In the genomic region with DNA sequence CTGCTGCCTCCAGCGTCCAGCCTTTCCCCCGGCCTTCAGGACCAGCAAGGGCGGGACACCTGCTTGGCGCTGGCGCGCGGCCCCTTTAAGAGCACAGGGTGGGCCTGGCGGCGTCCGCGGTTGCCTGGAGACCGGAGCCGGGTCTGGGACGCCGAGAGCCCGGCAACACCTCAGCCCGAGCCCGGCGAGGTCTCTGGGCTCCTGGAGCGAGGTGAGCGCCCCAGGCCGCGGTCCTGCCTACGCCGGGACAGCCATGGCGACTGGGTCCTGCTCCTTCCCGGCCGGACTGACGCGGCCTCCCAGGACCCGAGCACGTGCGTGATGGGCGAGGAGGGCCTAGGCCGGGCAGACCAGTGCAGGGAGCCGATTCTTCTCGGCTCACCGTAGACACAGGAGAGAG, we compare ENCODE assay signal across 9 cellular contexts. TPM values are rescaled to one million over a fixed set of nuclear protein-coding genes. Genes with fewer than 3 reads are reported as not detected.
A peak's percentile ranks its signal among the peaks of the same experiment; 100 is the strongest.
DNase-seq lines count a peak whose midpoint lies in the region; ATAC-seq, FAIRE-seq and TF ChIP-seq lines count a peak whose summit lies in the region.
"Not testable (repeated sequence)": the region's sequence is repeated elsewhere in the genome, so short reads cannot be mapped to it uniquely, and the experiment has no call there.
"Had no signal": no experiment of that assay in that cellular context is flagged by ENCODE, and none has a peak within 500 bp of the region (broad histone marks: within the 10 kb centered on the region; RNA-seq: fewer than 3 reads in every experiment).

A gene (plus strand): TSS at position 140 of the 400 bp plus-strand sequence. CDS start 3,575 bp downstream, outside the sequence.

- H2BK20ac ChIP-seq in H1 (ENCODE audit: low read length): not testable (repeated sequence)

- not testable (repeated sequence) for H2AK5ac ChIP-seq in H1 (ENCODE audit: low read depth, low read length); neuronal stem cell (ENCODE audit: low read depth, low read length)

- not testable (repeated sequence) for H3K9ac ChIP-seq in DND-41 (ENCODE audit: low read depth, low read length); HUES64 (ENCODE audit: low read depth, low read length); H1 (replicated peaks in 1 of 4; ENCODE audit: extremely low read depth in 1 of 4, low read depth in 3 of 4, low read length in 3 of 4); neuronal stem cell (ENCODE audit: low read depth, low read length, poor library complexity)

- intact Hi-C loops in heart right ventricle (cut with DNase I); left lung (cut with DNase I); testis (cut with DNase I; ENCODE audit: low total_unique reads): not testable (repeated sequence)

- CTCF ChIA-PET in activated CD8-positive, alpha-beta T cell treated with anti-CD3 and anti-CD28 coated beads, Interleukin-2, amount 10 ng/mL, durations not matched to agents 7 days and 5 days (lab: Charles Lee); H1 (lab: Charles Lee; ENCODE audit: partially characterized antibody): not testable (repeated sequence)

- not testable (repeated sequence) for H2BK5ac ChIP-seq in H1 (ENCODE audit: low read depth, low read length); neuronal stem cell (ENCODE audit: low read length)

- H3K4me3 Mint-ChIP-seq in activated CD8-positive, alpha-beta T cell treated with anti-CD3 and anti-CD28 coated beads, Interleukin-2, amount 10 ng/mL, durations not matched to agents 7 days and 5 days: not testable (repeated sequence)

- TF ChIP-seq CTCF in DND-41 (IDR thresholded peaks at IDR 0.05; ENCODE audit: borderline replicate concordance, extremely low read depth, low read length, poor library complexity, severe bottlenecking); H1 (IDR thresholded peaks at IDR 0.05; ENCODE audit: control extremely low read depth in 1 of 3, insufficient read depth in 1 of 3, low read depth in 1 of 3, low read length in 3 of 3); heart right ventricle (IDR thresholded peaks at IDR 0.05); left lung (IDR thresholded peaks at IDR 0.05); testis (IDR thresholded peaks at IDR 0.05): not testable (repeated sequence)

- H3K4me3 ChIP-seq in DND-41 (ENCODE audit: low read depth in 1 of 2, low read length in 2 of 2); left lung; neuronal stem cell (ENCODE audit: low read length in 2 of 2): not testable (repeated sequence)
- H3K4me3 ChIP-seq in HUES64 (ENCODE audit: low read length): peak within 1 kb of the TSS; percentile 45
- peak within 1 kb of the TSS in 2 of 4 experiments; percentile 25 to 49; a peak in 3 of 8 replicates for H3K4me3 ChIP-seq in H1 (ENCODE audit: extremely low read depth in 1 of 4, insufficient read depth in 2 of 4, low read depth in 3 of 4, low read length in 4 of 4)
- H3K4me3 ChIP-seq in heart right ventricle: peak within 1 kb of the TSS in 2 of 10 donors; percentile 22 to 33
- peak within 1 kb of the TSS in 1 of 2 donors; percentile 26 for H3K4me3 ChIP-seq in testis

- H2BK120ac ChIP-seq in H1 (replicated peaks; ENCODE audit: low read depth, low read length); neuronal stem cell (ENCODE audit: low read depth, low read length): not testable (repeated sequence)

- not testable (repeated sequence) for H2BK15ac ChIP-seq in H1 (ENCODE audit: low read length); neuronal stem cell (ENCODE audit: low read length)

- not testable (repeated sequence) for H3K23me2 ChIP-seq in H1 (ENCODE audit: low read depth, low read length)

- not testable (repeated sequence) for H3K18ac ChIP-seq in H1 (ENCODE audit: extremely low read depth, low read length); neuronal stem cell (ENCODE audit: low read length)

- WGBS in HUES64: 0% methylated on average over 17 of the region's 38 CpGs
- WGBS in H1 (ENCODE audit: extremely low coverage in 1 of 2, insufficient coverage in 1 of 2, insufficient read length in 1 of 2, insufficient replicate concordance in 2 of 2, low coverage in 1 of 2, low lambda C conversion rate in 2 of 2, missing lambda C conversion rate in 1 of 2), 2 experiments: 47% methylated on average over 2 of the region's 38 CpGs; no CpG with 5 or more reads in 1 of the 2 experiments
- 4 to 5% methylated on average over 13 to 22 of the region's 38 CpGs for WGBS in heart right ventricle, 2 donors
- no CpG with 5 or more reads among the region's 38 CpGs for WGBS in neuronal stem cell (ENCODE audit: extremely low coverage in 2 of 2, insufficient read length in 2 of 2, insufficient replicate concordance in 1 of 2), 2 donors
- WGBS in testis, 2 donors: 18% methylated on average over 13 of the region's 38 CpGs; no CpG with 5 or more reads in 1 of the 2 donors

- not testable (repeated sequence) for TF ChIP-seq POLR2A in H1 (IDR thresholded peaks at IDR 0.05; ENCODE audit: control extremely low read depth in 1 of 2, low read depth in 2 of 2, low read length in 2 of 2); testis (IDR thresholded peaks at IDR 0.05)

- H3K4me1 ChIP-seq in DND-41 (ENCODE audit: insufficient read depth, low read length); HUES64 (ENCODE audit: insufficient read depth, low read length); H1 (replicated peaks in 1 of 4; ENCODE audit: control insufficient read depth in 3 of 4, insufficient read depth in 4 of 4, low read length in 3 of 4); heart right ventricle; left lung; neuronal stem cell (ENCODE audit: control insufficient read depth in 2 of 2, insufficient read depth in 1 of 2, low read depth in 1 of 2, low read length in 2 of 2); testis: not testable (repeated sequence)

- H3K36me3 Mint-ChIP-seq in activated CD8-positive, alpha-beta T cell treated with anti-CD3 and anti-CD28 coated beads, Interleukin-2, amount 10 ng/mL, durations not matched to agents 7 days and 5 days (ENCODE audit: low read depth): not testable (repeated sequence)

- not testable (repeated sequence) for H3K27me3 ChIP-seq in DND-41 (ENCODE audit: insufficient read depth, low read length, poor library complexity); HUES64 (ENCODE audit: insufficient read depth, low read length); H1 (replicated peaks in 1 of 4; ENCODE audit: control insufficient read depth in 3 of 4, extremely low read depth in 1 of 4, insufficient read depth in 3 of 4, low read length in 3 of 4); heart right ventricle; left lung; neuronal stem cell (ENCODE audit: control insufficient read depth in 3 of 3, insufficient read depth in 3 of 3, low read depth in 1 of 3, low read length in 3 of 3); testis

- H3K4ac ChIP-seq in H1 (replicated peaks; ENCODE audit: insufficient read length, low read depth, low read length); neuronal stem cell (ENCODE audit: low read length): not testable (repeated sequence)

- not testable (repeated sequence) for H4K91ac ChIP-seq in H1 (replicated peaks; ENCODE audit: insufficient read length, low read length); neuronal stem cell (ENCODE audit: low read depth, low read length, poor library complexity)

- H3K27me3 Mint-ChIP-seq in activated CD8-positive, alpha-beta T cell treated with anti-CD3 and anti-CD28 coated beads, Interleukin-2, amount 10 ng/mL, durations not matched to agents 7 days and 5 days (ENCODE audit: low read depth): not testable (repeated sequence)

- H3K27ac Mint-ChIP-seq in activated CD8-positive, alpha-beta T cell treated with anti-CD3 and anti-CD28 coated beads, Interleukin-2, amount 10 ng/mL, durations not matched to agents 7 days and 5 days: not testable (repeated sequence)

- not testable (repeated sequence) for TF ChIP-seq EP300 in H1 (IDR thresholded peaks at IDR 0.05; ENCODE audit: borderline replicate concordance in 1 of 2, low read depth in 2 of 2, low read length in 2 of 2)

- H4K8ac ChIP-seq in H1 (ENCODE audit: extremely low read depth, insufficient read depth, low read length); neuronal stem cell (ENCODE audit: low read depth, low read length): not testable (repeated sequence)

- H3K79me1 ChIP-seq in H1 (ENCODE audit: low read depth, low read length); neuronal stem cell (ENCODE audit: low read depth, low read length): not testable (repeated sequence)

- H3K4me2 ChIP-seq in DND-41 (ENCODE audit: insufficient read depth, low read length): not testable (repeated sequence)
- H3K4me2 ChIP-seq in H1 (ENCODE audit: insufficient read depth in 1 of 2, low read depth in 2 of 2, low read length in 2 of 2): peak within 1 kb of the TSS in 1 of 2 experiments; percentile 59; a peak in 2 of 4 replicates
- peak within 1 kb of the TSS; percentile 33 for H3K4me2 ChIP-seq in neuronal stem cell (ENCODE audit: insufficient read depth, low read length, poor library complexity, severe bottlenecking)

- not testable (repeated sequence) for H4K20me1 ChIP-seq in DND-41 (ENCODE audit: insufficient read depth, low read length); H1 (replicated peaks in 1 of 2; ENCODE audit: control insufficient read depth in 1 of 2, insufficient read depth in 2 of 2, low read length in 2 of 2)

- H3K23ac ChIP-seq in H1 (ENCODE audit: insufficient read length); neuronal stem cell (ENCODE audit: low read depth, low read length, poor library complexity): not testable (repeated sequence)

- H3K56ac ChIP-seq in H1 (replicated peaks; ENCODE audit: insufficient read length, low read depth, low read length): not testable (repeated sequence)

- H4K5ac ChIP-seq in H1 (ENCODE audit: insufficient read length, low read depth, low read length): not testable (repeated sequence)

- POLR2A ChIA-PET in activated CD8-positive, alpha-beta T cell treated with anti-CD3 and anti-CD28 coated beads, Interleukin-2, amount 10 ng/mL, durations not matched to agents 7 days and 5 days (lab: Charles Lee); H1 (lab: Charles Lee; ENCODE audit: partially characterized antibody): not testable (repeated sequence)

- H2AFZ ChIP-seq in DND-41 (ENCODE audit: low read depth, low read length); H1 (ENCODE audit: low read length); neuronal stem cell (ENCODE audit: low read length): not testable (repeated sequence)

- not testable (repeated sequence) for H3K4me1 Mint-ChIP-seq in activated CD8-positive, alpha-beta T cell treated with anti-CD3 and anti-CD28 coated beads, Interleukin-2, amount 10 ng/mL, durations not matched to agents 7 days and 5 days (ENCODE audit: low read depth)

- not testable (repeated sequence) for TF ChIP-seq RAD21 in H1 (IDR thresholded peaks at IDR 0.05 in 1 of 2, conservative IDR thresholded peaks at IDR 0.05 in 1 of 2; ENCODE audit: low read depth in 2 of 2, low read length in 2 of 2)

- not testable (repeated sequence) for DNase-seq in DND-41; activated CD8-positive, alpha-beta T cell treated with anti-CD3 and anti-CD28 coated beads, Interleukin-2, amount 10 ng/mL, durations not matched to agents 7 days and 5 days; heart right ventricle; left lung; neuronal stem cell (ENCODE audit: low spot score); testis
- peak in 1 of 2 experiments; percentile 70 for DNase-seq in H1 (ENCODE audit: low read depth in 1 of 2, low spot score in 2 of 2)

- not testable (repeated sequence) for H3K27ac ChIP-seq in DND-41 (ENCODE audit: low read length); HUES64 (ENCODE audit: low read depth, low read length); H1 (ENCODE audit: low read depth, low read length); heart right ventricle; left lung; neuronal stem cell (replicated peaks; ENCODE audit: low read length); testis

- not testable (repeated sequence) for FAIRE-seq in H1 (lab: Jason Lieb, UNC)

- H3K36me3 ChIP-seq in DND-41 (ENCODE audit: insufficient read depth, low read length); HUES64 (ENCODE audit: insufficient read depth, low read length); H1 (ENCODE audit: control insufficient read depth in 2 of 4, insufficient read depth in 4 of 4, low read length in 3 of 4); heart right ventricle; left lung; neuronal stem cell (replicated peaks in 1 of 2; ENCODE audit: control insufficient read depth in 2 of 2, insufficient read depth in 2 of 2, low read length in 2 of 2); testis (ENCODE audit: low read depth, missing control alignments): not testable (repeated sequence)

- H3K9me3 ChIP-seq in DND-41 (ENCODE audit: insufficient read depth, low read length, severe bottlenecking); HUES64 (ENCODE audit: insufficient read depth, low read depth, low read length); H1 (ENCODE audit: insufficient read depth in 2 of 2, low read depth in 1 of 2, low read length in 1 of 2); heart right ventricle; left lung; neuronal stem cell (replicated peaks in 1 of 2; ENCODE audit: control insufficient read depth in 2 of 2, insufficient read depth in 1 of 2, low read depth in 1 of 2, low read length in 2 of 2); testis: not testable (repeated sequence)

- H3K9me3 Mint-ChIP-seq in activated CD8-positive, alpha-beta T cell treated with anti-CD3 and anti-CD28 coated beads, Interleukin-2, amount 10 ng/mL, durations not matched to agents 7 days and 5 days (ENCODE audit: insufficient read depth): not testable (repeated sequence)

- H3K79me2 ChIP-seq in DND-41 (ENCODE audit: insufficient read depth, low read length); H1 (ENCODE audit: control insufficient read depth in 1 of 2, insufficient read depth in 2 of 2, low read length in 2 of 2): not testable (repeated sequence)

- peak; percentile 25; the same call in 1 of the 3 replicates for ATAC-seq in DND-41 (ENCODE audit: insufficient read depth, low read depth)
- peak; percentile 18 for ATAC-seq in activated CD8-positive, alpha-beta T cell treated with anti-CD3 and anti-CD28 coated beads, Interleukin-2, amount 10 ng/mL, durations not matched to agents 7 days and 5 days
- ATAC-seq in heart right ventricle: peak; percentile 45 to 78 (median 64)
- ATAC-seq in left lung: peak; percentile 49

- not testable (repeated sequence) for H3K14ac ChIP-seq in H1 (ENCODE audit: insufficient read length); neuronal stem cell (ENCODE audit: low read length)

- H2BK12ac ChIP-seq in H1 (ENCODE audit: low read depth, low read length); neuronal stem cell (ENCODE audit: low read length): not testable (repeated sequence)

RNA-seq across cellular contexts. Expression of the gene that starts here (rescaled TPM):
- polyA plus RNA-seq in HUES64 (2013, experiment 1 of 2): not detected
- 0.44 TPM for polyA plus RNA-seq in HUES64 (2013, experiment 2 of 2)
- 1 to 10 TPM in 1 of 2 experiments, under 1 TPM in 1; 0.63 to 1.1 TPM for total RNA-seq in activated CD8-positive, alpha-beta T cell treated with anti-CD3 and anti-CD28 coated beads, Interleukin-2, amount 10 ng/mL, durations not matched to agents 7 days and 5 days
- total RNA-seq in H1 (2021; fragmentation: NEBNext Ultra II Directional; extraction: Animal tissue kit (Norgen Biotek cat#: 25700)): 0.35 and 0.52 TPM in 2 replicates
- polyA plus RNA-seq in H1 (2011; rRNA removed) (0.14 and 0.20 TPM in 2 replicates), heart right ventricle (under 1 TPM in 1 of 2 donors, not detected in 1; 0.06 TPM), testis (ENCODE audit: insufficient read depth, low read depth, low replicate concordance) (55.8 TPM)
- polyA plus RNA-seq in H1 (2011; cell fraction: cytosol; rRNA removed): 0.18 TPM
- polyA plus RNA-seq in H1 (2011; cell fraction: nucleus; rRNA removed): not detected
- polyA plus RNA-seq in H1 (2012, experiment 1 of 2): 0.25 to 0.88 TPM in 2 of 4 replicates, not detected in the others
- polyA plus RNA-seq in H1 (2012, experiment 2 of 2): not detected
- polyA plus RNA-seq in H1 (2013, experiment 1 of 2): 0.12 TPM
- polyA plus RNA-seq in H1 (2013, experiment 2 of 2): 0.18 TPM
- polyA minus RNA-seq in H1 (2011; rRNA and poly(A)+ RNA removed): 0.27 and 0.50 TPM in 2 replicates
- polyA minus RNA-seq in H1 (2011; cell fraction: cytosol; rRNA and poly(A)+ RNA removed): 0.44 TPM
- polyA minus RNA-seq in H1 (2011; cell fraction: nucleus; rRNA and poly(A)+ RNA removed): 1.8 TPM
- total RNA-seq in heart right ventricle (under 1 TPM in 3 of 10 donors, not detected in 7; 0.07 to 0.11 (median 0.10) TPM), left lung (1 to 10 TPM in 1 of 2 donors, not detected in 1; 1.6 TPM), testis (10 to 100 TPM; 24.3 to 61.3 TPM)
- polyA plus RNA-seq in neuronal stem cell (2013, experiment 1 of 2): 0.13 TPM
- polyA plus RNA-seq in neuronal stem cell (2013, experiment 2 of 2): 0.06 TPM
- polyA plus RNA-seq: CD14-positive monocyte had no signal

Comparison
In these comparisons a context has a peak if more than half of its experiments do, and no peak if none do; other contexts are left out.
1. RNA of the gene that starts here (total RNA-seq): 24.3 to 61.3 TPM in testis; 1.6 TPM in left lung, 0.63 to 1.1 TPM in activated CD8-positive, alpha-beta T cell treated with anti-CD3 and anti-CD28 coated beads, Interleukin-2, amount 10 ng/mL, durations not matched to agents 7 days and 5 days, 0.35 to 0.52 TPM in H1 and 0.07 to 0.11 TPM in heart right ventricle; every median in the first group is over 4 times any median in the second.
2. RNA of the gene that starts here (polyA plus RNA-seq): 55.8 TPM in testis (single experiment); 0.12 to 0.88 TPM in H1 and 0.06 TPM in heart right ventricle; every median in the first group is over 10 times any median in the second.
3. Peak in ATAC-seq in heart right ventricle; RNA of the gene not detected or under 1 TPM.
4. Peak in every context shown above with its lines, with median percentiles within 50 percentile points of each other: ATAC-seq.